In genomic region chr7:24924375-24924774, GRCh38 we compare ENCODE assay signal across 18 cellular contexts. TPM values are rescaled to one million over a fixed set of nuclear protein-coding genes. Genes with fewer than 3 reads are reported as not detected.
DNase-seq lines count a peak whose midpoint lies in the region; ATAC-seq and TF ChIP-seq lines count a peak whose summit lies in the region.
"Had no signal": no experiment of that assay in that cellular context is flagged by ENCODE, and none has a peak within 500 bp of the region (broad histone marks: within the 10 kb centered on the region; RNA-seq: fewer than 3 reads in every experiment).

No MANE protein-coding gene starts in this region.

- H3K27me3 Mint-ChIP-seq in activated CD4-positive, alpha-beta T cell treated with anti-CD3 and anti-CD28 coated beads, Interleukin-2, amount 10 ng/mL, durations not matched to agents 24 days and 14 days, result no peaks in the 10 kb centered on the region
- H3K27me3 Mint-ChIP-seq in natural killer cell (ENCODE audit: low read depth in 2 of 2), result no peaks in the 10 kb centered on the region

- H3K36me3 Mint-ChIP-seq in activated CD4-positive, alpha-beta T cell treated with anti-CD3 and anti-CD28 coated beads, Interleukin-2, amount 10 ng/mL, durations not matched to agents 24 days and 14 days (ENCODE audit: low read depth), result peaks cover 14% of the 10 kb centered on the region
- H3K36me3 Mint-ChIP-seq in natural killer cell, result no peaks in the 10 kb centered on the region
- H3K36me3 Mint-ChIP-seq: CD14-positive monocyte, mesothelial cell of epicardium, WTC11 had no signal

- peaks cover 83% of the 10 kb centered on the region for H3K4me1 Mint-ChIP-seq in activated CD4-positive, alpha-beta T cell treated with anti-CD3 and anti-CD28 coated beads, Interleukin-2, amount 10 ng/mL, durations not matched to agents 24 days and 14 days
- H3K4me1 Mint-ChIP-seq in natural killer cell, result peaks cover 65 to 96% of the 10 kb centered on the region in 2 donors

- H3K27ac Mint-ChIP-seq in activated CD4-positive, alpha-beta T cell treated with anti-CD3 and anti-CD28 coated beads, Interleukin-2, amount 10 ng/mL, durations not matched to agents 24 days and 14 days, result peak overlapping the region; percentile 88
- H3K27ac Mint-ChIP-seq in natural killer cell, result peak overlapping the region in 1 of 2 donors; percentile 81
- H3K27ac Mint-ChIP-seq: CD14-positive monocyte, WTC11 had no signal

- no peaks in the 10 kb centered on the region for H3K9me3 Mint-ChIP-seq in activated CD4-positive, alpha-beta T cell treated with anti-CD3 and anti-CD28 coated beads, Interleukin-2, amount 10 ng/mL, durations not matched to agents 24 days and 14 days
- H3K9me3 Mint-ChIP-seq in natural killer cell, result no peaks in the 10 kb centered on the region
- H3K9me3 Mint-ChIP-seq: CD14-positive monocyte, WTC11 had no signal

- intact Hi-C loops in activated CD4-positive, alpha-beta T cell treated with anti-CD3 and anti-CD28 coated beads, Interleukin-2, amount 10 ng/mL, durations not matched to agents 24 days and 14 days (cut with micrococcal nuclease), result no loop called here
- intact Hi-C loops in natural killer cell (cut with micrococcal nuclease), result no loop called here
- intact Hi-C loops in head of caudate nucleus (cut with DNase I), result no loop called here

- DNase-seq in activated CD4-positive, alpha-beta T cell treated with anti-CD3 and anti-CD28 coated beads, Interleukin-2, amount 10 ng/mL, durations not matched to agents 24 days and 14 days, result peak; percentile 80
- no peak for DNase-seq in activated CD4-positive, alpha-beta T cell treated with anti-CD3 and anti-CD28 coated beads, Interleukin-2, amount 50 U/mL, for 4 hours
- DNase-seq in OCI-M1 (lab: John Stamatoyannopoulos, UW) (peak; percentile 85), natural killer cell (no peak), head of caudate nucleus (no peak)
- peak; percentile 46 for DNase-seq in central memory CD4-positive, alpha-beta T cell
- DNase-seq: amygdala; colonic mucosa; EL; NCI-H187 treated with DMSO at 0.1 percent for 48 hours; NCI-H526; stimulated activated CD4-positive, alpha-beta T cell treated with anti-CD3 and anti-CD28 coated beads, Interleukin-4, amount 100 ng/mL, for 24 hours; thyroid gland had no signal

- peak in 2 of 3 donors; percentile 33 to 50 for ATAC-seq in natural killer cell
- ATAC-seq in HG03342 (IDR thresholded peaks at IDR 0.05; ENCODE audit: unreplicated experiment), result no peak
- ATAC-seq in HG03354 (IDR thresholded peaks at IDR 0.05; ENCODE audit: poor library complexity, severe bottlenecking, unreplicated experiment), result no peak
- ATAC-seq: WTC11 had no signal

- no peak for TF ChIP-seq CTCF in natural killer cell (IDR thresholded peaks at IDR 0.05)

- peak overlapping the region; percentile 65 for H3K4me3 Mint-ChIP-seq in activated CD4-positive, alpha-beta T cell treated with anti-CD3 and anti-CD28 coated beads, Interleukin-2, amount 10 ng/mL, durations not matched to agents 24 days and 14 days
- no peak overlapping the region for H3K4me3 Mint-ChIP-seq in natural killer cell
- H3K4me3 Mint-ChIP-seq: CD14-positive monocyte, mesothelial cell of epicardium, WTC11 had no signal

RNA-seq across cellular contexts. Expression of gene OSBPL3, which starts 55.6 kb away (rescaled TPM):
- 93.7 and 93.8 TPM in 2 replicates for total RNA-seq in activated CD4-positive, alpha-beta T cell treated with anti-CD3 and anti-CD28 coated beads, Interleukin-2, amount 10 ng/mL, durations not matched to agents 24 days and 14 days
- 10 to 100 TPM; 50.7 to 99.1 (median 65.1) TPM for total RNA-seq in natural killer cell

Comparison
In these comparisons a context has a peak if more than half of its experiments do, and no peak if none do; other contexts are left out.
1. DNase-seq: peak in activated CD4-positive, alpha-beta T cell treated with anti-CD3 and anti-CD28 coated beads, Interleukin-2, amount 10 ng/mL, durations not matched to agents 24 days and 14 days (single experiment), OCI-M1 (single experiment) and central memory CD4-positive, alpha-beta T cell (single experiment); none in activated CD4-positive, alpha-beta T cell treated with anti-CD3 and anti-CD28 coated beads, Interleukin-2, amount 50 U/mL, for 4 hours (0 of 2), natural killer cell (single experiment) and head of caudate nucleus (0 of 42).
2. ATAC-seq: peak in natural killer cell (2 of 3); none in HG03342 (single experiment) and HG03354 (single experiment).